Comparison of ENCODE assay signal across 11 cellular contexts in genomic region chr21:42299324-42300044, GRCh38. TPM values are rescaled to one million over a fixed set of nuclear protein-coding genes. Genes with fewer than 3 reads are reported as not detected.
DNase-seq lines count a peak whose midpoint lies in the region; ATAC-seq and TF ChIP-seq lines count a peak whose summit lies in the region.
"Had no signal": no experiment of that assay in that cellular context is flagged by ENCODE, and none has a peak within 500 bp of the region (broad histone marks: within the 10 kb centered on the region; RNA-seq: fewer than 3 reads in every experiment).

No MANE protein-coding gene starts in this region.

- H3K9me3 ChIP-seq in left lung = no peaks in the 10 kb centered on the region
- H3K9me3 ChIP-seq in body of pancreas = no peaks in the 10 kb centered on the region
- H3K9me3 ChIP-seq: BLaER1, upper lobe of left lung had no signal

- no peaks in the 10 kb centered on the region for H3K27me3 Mint-ChIP-seq in activated T-helper 2 cell treated with anti-CD3 and anti-CD28 coated beads, Interferon-gamma antibody, Interleukin-2, Interleukin-4, amounts not matched to agents 10 μg/mL and 5 μg/mL and 100 μg/mL, durations not matched to agents 14 hours and 24 hours and 36 hours (ENCODE audit: low read depth)

- peak; percentile 56 for ATAC-seq in left lung
- ATAC-seq in body of pancreas = no peak

- no peak overlapping the region for H3K4me3 Mint-ChIP-seq in activated T-helper 2 cell treated with anti-CD3 and anti-CD28 coated beads, Interferon-gamma antibody, Interleukin-2, Interleukin-4, amounts not matched to agents 10 μg/mL and 5 μg/mL and 100 μg/mL, durations not matched to agents 14 hours and 24 hours and 36 hours (ENCODE audit: low read depth)

- H3K27ac Mint-ChIP-seq in activated T-helper 2 cell treated with anti-CD3 and anti-CD28 coated beads, Interferon-gamma antibody, Interleukin-2, Interleukin-4, amounts not matched to agents 10 μg/mL and 5 μg/mL and 100 μg/mL, durations not matched to agents 14 hours and 24 hours and 36 hours = no peak overlapping the region

- no peak for TF ChIP-seq CTCF in left lung (IDR thresholded peaks at IDR 0.05)
- no peak for TF ChIP-seq CTCF in body of pancreas (IDR thresholded peaks at IDR 0.05)

- intact Hi-C loops in activated T-helper 2 cell treated with anti-CD3 and anti-CD28 coated beads, Interferon-gamma antibody, Interleukin-2, Interleukin-4, amounts not matched to agents 10 μg/mL and 5 μg/mL and 100 μg/mL, durations not matched to agents 14 hours and 24 hours and 36 hours (cut with micrococcal nuclease) = no loop called here
- intact Hi-C loops in left lung (cut with DNase I) (no loop called here), body of pancreas (cut with DNase I) (no loop called here)

- no peak overlapping the region for H3K27ac ChIP-seq in left lung
- H3K27ac ChIP-seq in body of pancreas = no peak overlapping the region
- H3K27ac ChIP-seq: BLaER1 had no signal

- peak; percentile 44 for DNase-seq in stimulated activated CD4-positive, alpha-beta T cell treated with anti-CD3 and anti-CD28 coated beads, Interleukin-15, amount 100 ng/mL, for 24 hours
- no peak for DNase-seq in stimulated activated CD4-positive, alpha-beta T cell treated with anti-CD3 and anti-CD28 coated beads, Interleukin-4, amount 100 ng/mL, for 1 hour
- peak; percentile 34 for DNase-seq in activated T-helper 2 cell treated with anti-CD3 and anti-CD28 coated beads, Interferon-gamma antibody, Interleukin-2, Interleukin-4, amounts not matched to agents 10 μg/mL and 5 μg/mL and 100 μg/mL, durations not matched to agents 14 hours and 24 hours and 36 hours (ENCODE audit: low spot score)
- DNase-seq in left lung (peak in 1 of 2 donors; percentile 59), middle frontal gyrus (ENCODE audit: extremely low spot score, low spot score) (no peak), NCI-H146 treated with DMSO at 0.1 percent for 48 hours (lab: John Stamatoyannopoulos, UW; ENCODE audit: unreplicated experiment) (no peak), body of pancreas (no peak)
- DNase-seq in activated effector memory CD4-positive, alpha-beta T cell treated with anti-CD3 and anti-CD28 coated beads, Interleukin-2, amount 50 U/mL, for 16 hours = no peak
- DNase-seq: NCI-H2029, upper lobe of left lung had no signal

- 66 to 84% methylated on average over 16 to 20 of the region's 20 CpGs for WGBS in body of pancreas, 2 donors

- H3K4me3 ChIP-seq in left lung (no peak overlapping the region), body of pancreas (no peak overlapping the region)
- H3K4me3 ChIP-seq: BLaER1, upper lobe of left lung had no signal

- H3K4me1 Mint-ChIP-seq in activated T-helper 2 cell treated with anti-CD3 and anti-CD28 coated beads, Interferon-gamma antibody, Interleukin-2, Interleukin-4, amounts not matched to agents 10 μg/mL and 5 μg/mL and 100 μg/mL, durations not matched to agents 14 hours and 24 hours and 36 hours (ENCODE audit: low read depth) = peaks cover 12% of the 10 kb centered on the region

- H3K36me3 ChIP-seq in left lung (peaks cover 0 to 32% of the 10 kb centered on the region in 2 donors), body of pancreas (replicated peaks in 1 of 2; ENCODE audit: insufficient read depth in 1 of 2, low read depth in 2 of 2) (no peaks in the 10 kb centered on the region)

- H3K27me3 ChIP-seq in left lung (no peaks in the 10 kb centered on the region), body of pancreas (no peaks in the 10 kb centered on the region)
- H3K27me3 ChIP-seq: BLaER1, upper lobe of left lung had no signal

- no peaks in the 10 kb centered on the region for H3K9me3 Mint-ChIP-seq in activated T-helper 2 cell treated with anti-CD3 and anti-CD28 coated beads, Interferon-gamma antibody, Interleukin-2, Interleukin-4, amounts not matched to agents 10 μg/mL and 5 μg/mL and 100 μg/mL, durations not matched to agents 14 hours and 24 hours and 36 hours

- H3K36me3 Mint-ChIP-seq in activated T-helper 2 cell treated with anti-CD3 and anti-CD28 coated beads, Interferon-gamma antibody, Interleukin-2, Interleukin-4, amounts not matched to agents 10 μg/mL and 5 μg/mL and 100 μg/mL, durations not matched to agents 14 hours and 24 hours and 36 hours (ENCODE audit: low read depth) = no peaks in the 10 kb centered on the region

- TF ChIP-seq POLR2A in body of pancreas (IDR thresholded peaks at IDR 0.05) = no peak

- peaks cover 0 to 15% of the 10 kb centered on the region in 2 donors for H3K4me1 ChIP-seq in left lung
- no peaks in the 10 kb centered on the region for H3K4me1 ChIP-seq in body of pancreas

RNA-seq across cellular contexts. Expression of gene TFF3, which starts 15.7 kb away (rescaled TPM):
- total RNA-seq in activated T-helper 2 cell treated with anti-CD3 and anti-CD28 coated beads, Interferon-gamma antibody, Interleukin-2, Interleukin-4, amounts not matched to agents 10 μg/mL and 5 μg/mL and 100 μg/mL, durations not matched to agents 14 hours and 24 hours and 36 hours = not detected in 2 replicates
- 10 to 100 TPM in 1 of 2 donors, 1 to 10 TPM in 1; 5.5 to 11.1 TPM for total RNA-seq in left lung
- total RNA-seq in body of pancreas = 10 to 100 TPM in 1 of 2 donors, 1 to 10 TPM in 1; 6.3 to 16.3 TPM

RNA-seq across cellular contexts. Expression of gene TFF2, which starts 51.3 kb away (rescaled TPM):
- not detected in 2 replicates for total RNA-seq in activated T-helper 2 cell treated with anti-CD3 and anti-CD28 coated beads, Interferon-gamma antibody, Interleukin-2, Interleukin-4, amounts not matched to agents 10 μg/mL and 5 μg/mL and 100 μg/mL, durations not matched to agents 14 hours and 24 hours and 36 hours
- total RNA-seq in left lung (not detected), body of pancreas (1 to 10 TPM; 1.3 to 9.3 TPM)
- total RNA-seq: upper lobe of left lung had no signal

Comparison
In these comparisons a context has a peak if more than half of its experiments do, and no peak if none do; other contexts are left out.
1. DNase-seq: peak in stimulated activated CD4-positive, alpha-beta T cell treated with anti-CD3 and anti-CD28 coated beads, Interleukin-15, amount 100 ng/mL, for 24 hours (single experiment) and activated T-helper 2 cell treated with anti-CD3 and anti-CD28 coated beads, Interferon-gamma antibody, Interleukin-2, Interleukin-4, amounts not matched to agents 10 μg/mL and 5 μg/mL and 100 μg/mL, durations not matched to agents 14 hours and 24 hours and 36 hours (single experiment); none in stimulated activated CD4-positive, alpha-beta T cell treated with anti-CD3 and anti-CD28 coated beads, Interleukin-4, amount 100 ng/mL, for 1 hour (single experiment), middle frontal gyrus (single experiment), activated effector memory CD4-positive, alpha-beta T cell treated with anti-CD3 and anti-CD28 coated beads, Interleukin-2, amount 50 U/mL, for 16 hours (single experiment), NCI-H146 treated with DMSO at 0.1 percent for 48 hours (single experiment) and body of pancreas (0 of 4).